9 cellular contexts compared by ENCODE assay signal in the genomic region with DNA sequence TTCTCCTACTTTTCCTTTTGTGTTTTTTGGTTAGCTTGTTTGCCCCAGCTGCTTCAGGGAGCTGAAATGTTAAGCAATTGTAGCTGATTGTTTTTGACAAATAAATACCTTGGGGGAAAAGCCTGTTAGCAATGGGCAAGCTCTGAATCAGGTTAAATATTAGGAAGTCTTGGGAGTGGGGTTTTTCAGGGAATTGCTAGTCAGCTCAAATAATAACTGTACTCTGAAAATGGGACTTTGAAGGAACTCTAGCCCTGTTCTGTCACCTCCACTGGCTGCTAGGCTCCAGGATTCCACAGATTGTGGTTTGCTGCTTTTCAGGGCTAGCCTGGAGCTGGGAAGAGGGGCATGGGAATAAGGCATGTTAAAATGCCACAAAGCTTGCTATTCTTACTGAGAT. TPM values are rescaled to one million over a fixed set of nuclear protein-coding genes. Genes with fewer than 3 reads are reported as not detected.
DNase-seq lines count a peak whose midpoint lies in the region; ATAC-seq and TF ChIP-seq lines count a peak whose summit lies in the region.
"Had no signal": no experiment of that assay in that cellular context is flagged by ENCODE, and none has a peak within 500 bp of the region (broad histone marks: within the 10 kb centered on the region; RNA-seq: fewer than 3 reads in every experiment).

No MANE protein-coding gene starts in this region.

- TSS peak; percentile 51 for BruUV-seq in HCT116 (replicated peaks; lab: Mats Ljungman, UMichigan)

- H4K20me1 ChIP-seq in HCT116 (ENCODE audit: insufficient read depth): no peaks in the 10 kb centered on the region; the same call in 1 of the 2 replicates

- H3K4me1 ChIP-seq in HCT116 (ENCODE audit: control insufficient read depth in 1 of 2, insufficient read depth in 2 of 2, low read length in 2 of 2) (peaks cover 29 to 37% of the 10 kb centered on the region in 2 experiments), lower lobe of right lung (peaks cover 22% of the 10 kb centered on the region)

- no peak for TF ChIP-seq RAD21 in HCT116 (IDR thresholded peaks at IDR 0.05; ENCODE audit: low read depth)

- RAD21 ChIA-PET in HCT116 (lab: Charles Lee; ENCODE audit: low non-redundant PET in 1 of 2, low total read pairs in 2 of 2, uncharacterized antibody in 2 of 2, unreplicated experiment in 2 of 2): no interaction called here

- peaks cover 97% of the 10 kb centered on the region for H3K79me2 ChIP-seq in HCT116 (ENCODE audit: insufficient read depth, low read length)

- H2AFZ ChIP-seq in HCT116 (ENCODE audit: low read depth, low read length, poor library complexity, severe bottlenecking): no peak overlapping the region

- ATAC-seq in HCT116 (peak; percentile 51), lower lobe of right lung (peak; percentile 34 to 49)

- no peaks in the 10 kb centered on the region for H3K9me3 ChIP-seq in HCT116 (ENCODE audit: control insufficient read depth in 1 of 2, insufficient read depth in 1 of 2, low read depth in 1 of 2, low read length in 2 of 2)
- no peaks in the 10 kb centered on the region for H3K9me3 ChIP-seq in lower lobe of right lung

- POLR2A ChIA-PET in AG04449 (lab: Yijun Ruan, JAX): interaction anchor here (0.9 kb wide), 1 partner anchor 14 kb away, joined by 4 read pairs; no protein-coding TSS in a partner anchor
- POLR2A ChIA-PET in HCT116 (lab: Charles Lee): interaction anchor here (0.7 to 1.0 kb wide), 2 partner anchors 14 to 87 kb away, joined by 3 to 4 read pairs; no protein-coding TSS in a partner anchor

- TF ChIP-seq CTCF in AG04449 (IDR thresholded peaks at IDR 0.05; ENCODE audit: insufficient read depth, low read length, missing control alignments) (no peak), HCT116 (IDR thresholded peaks at IDR 0.05 in 2 of 3, conservative IDR thresholded peaks at IDR 0.05 in 1 of 3; ENCODE audit: borderline replicate concordance in 1 of 3, insufficient read depth in 1 of 3, low read depth in 2 of 3, low read length in 2 of 3) (no peak), lower lobe of right lung (IDR thresholded peaks at IDR 0.05) (no peak), GM20000 (IDR thresholded peaks at IDR 0.05; ENCODE audit: extremely low read depth, missing control alignments) (no peak)

- peaks cover 58% of the 10 kb centered on the region for H3K4me1 Mint-ChIP-seq in activated naive CD8-positive, alpha-beta T cell treated with anti-CD3 and anti-CD28 coated beads for 36 hours

- H3K4me2 ChIP-seq in HCT116 (ENCODE audit: low read length): peak overlapping the region; percentile 83

- peak overlapping the region; percentile 27 for H3K4me3 Mint-ChIP-seq in activated naive CD8-positive, alpha-beta T cell treated with anti-CD3 and anti-CD28 coated beads for 36 hours

- H3K27me3 ChIP-seq in HCT116 (ENCODE audit: insufficient read depth, low read length): no peaks in the 10 kb centered on the region
- no peaks in the 10 kb centered on the region for H3K27me3 ChIP-seq in lower lobe of right lung (ENCODE audit: low read depth)

- H3K9me2 ChIP-seq in HCT116 (ENCODE audit: insufficient read depth): no peaks in the 10 kb centered on the region

- CTCF ChIA-PET in AG04449 (lab: Yijun Ruan, JAX) (interaction anchor here (0.8 to 2.6 kb wide), 4 partner anchors 8 to 1045 kb away, joined by 3 to 16 read pairs (median 4); partner anchors contain the start of gene COMTD1), HCT116 (lab: Charles Lee) (interaction anchor here (1.6 kb wide), 1 partner anchor 23 kb away, joined by 6 read pairs; no protein-coding TSS in a partner anchor)

- no peak for DNase-seq in AG04449 (ENCODE audit: low read depth, low spot score)
- no peak for DNase-seq in HCT116 (ENCODE audit: low read depth, low spot score)
- no peak for DNase-seq in activated naive CD8-positive, alpha-beta T cell treated with anti-CD3 and anti-CD28 coated beads for 36 hours
- no peak for DNase-seq in lower lobe of right lung
- no peak for DNase-seq in GM20000 (ENCODE audit: low spot score)
- DNase-seq in NCI-H510A (lab: John Stamatoyannopoulos, UW): no peak
- no peak for DNase-seq in COR-L47 (lab: John Stamatoyannopoulos, UW)
- no peak for DNase-seq in cerebellar cortex (ENCODE audit: low spot score)
- DNase-seq: caudate nucleus had no signal

- peak overlapping the region; percentile 91 for H3K27ac ChIP-seq in HCT116 (ENCODE audit: low read depth, low read length)
- peak overlapping the region; percentile 78 for H3K27ac ChIP-seq in lower lobe of right lung

- intact Hi-C loops in HCT116 (cut with micrococcal nuclease): no loop called here
- intact Hi-C loops in lower lobe of right lung (cut with DNase I): no loop called here

- no peak for TF ChIP-seq POLR2A in HCT116 (IDR thresholded peaks at IDR 0.05; ENCODE audit: borderline replicate concordance, extremely low read depth, insufficient read depth, insufficient read length)

- H3K27me3 Mint-ChIP-seq in activated naive CD8-positive, alpha-beta T cell treated with anti-CD3 and anti-CD28 coated beads for 36 hours: no peaks in the 10 kb centered on the region

- peaks cover 23% of the 10 kb centered on the region for H3K36me3 Mint-ChIP-seq in activated naive CD8-positive, alpha-beta T cell treated with anti-CD3 and anti-CD28 coated beads for 36 hours

- peak overlapping the region; percentile 35 for H3K4me3 ChIP-seq in AG04449 (ENCODE audit: low read depth, low read length)
- peak overlapping the region; percentile 1 to 52; a peak in 2 of 4 replicates for H3K4me3 ChIP-seq in HCT116 (replicated peaks in 1 of 2; ENCODE audit: low read depth in 1 of 2, low read length in 2 of 2)
- no peak overlapping the region for H3K4me3 ChIP-seq in lower lobe of right lung

- H3K9ac ChIP-seq in HCT116 (ENCODE audit: low read length): peak overlapping the region; percentile 57

- peak overlapping the region; percentile 62 for H3K27ac Mint-ChIP-seq in activated naive CD8-positive, alpha-beta T cell treated with anti-CD3 and anti-CD28 coated beads for 36 hours

- H3K9me3 Mint-ChIP-seq in activated naive CD8-positive, alpha-beta T cell treated with anti-CD3 and anti-CD28 coated beads for 36 hours: peaks cover 1% of the 10 kb centered on the region

- H3K36me3 ChIP-seq in HCT116 (ENCODE audit: control insufficient read depth in 1 of 2, insufficient read depth in 2 of 2, low read length in 2 of 2) (no peaks in the 10 kb centered on the region), lower lobe of right lung (no peaks in the 10 kb centered on the region)

TF ChIP-seq in HCT116, 20 proteins besides CTCF, POLR2A, EP300 and RAD21:
- no peak for TF ChIP-seq ZFX (IDR thresholded peaks at IDR 0.05)
- TF ChIP-seq, protein P1, sequence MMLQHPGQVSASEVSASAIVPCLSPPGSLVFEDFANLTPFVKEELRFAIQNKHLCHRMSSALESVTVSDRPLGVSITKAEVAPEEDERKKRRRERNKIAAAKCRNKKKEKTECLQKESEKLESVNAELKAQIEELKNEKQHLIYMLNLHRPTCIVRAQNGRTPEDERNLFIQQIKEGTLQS (IDR thresholded peaks at IDR 0.05): no peak
- no peak; the same call in 1 of the 2 replicates for TF ChIP-seq ELF1 (IDR thresholded peaks at IDR 0.05; ENCODE audit: borderline replicate concordance, low read depth)
- TF ChIP-seq EZH2 (IDR thresholded peaks at IDR 0.05): no peak
- TF ChIP-seq SRF (IDR thresholded peaks at IDR 0.05; ENCODE audit: low read depth): no peak
- TF ChIP-seq, protein P2, sequence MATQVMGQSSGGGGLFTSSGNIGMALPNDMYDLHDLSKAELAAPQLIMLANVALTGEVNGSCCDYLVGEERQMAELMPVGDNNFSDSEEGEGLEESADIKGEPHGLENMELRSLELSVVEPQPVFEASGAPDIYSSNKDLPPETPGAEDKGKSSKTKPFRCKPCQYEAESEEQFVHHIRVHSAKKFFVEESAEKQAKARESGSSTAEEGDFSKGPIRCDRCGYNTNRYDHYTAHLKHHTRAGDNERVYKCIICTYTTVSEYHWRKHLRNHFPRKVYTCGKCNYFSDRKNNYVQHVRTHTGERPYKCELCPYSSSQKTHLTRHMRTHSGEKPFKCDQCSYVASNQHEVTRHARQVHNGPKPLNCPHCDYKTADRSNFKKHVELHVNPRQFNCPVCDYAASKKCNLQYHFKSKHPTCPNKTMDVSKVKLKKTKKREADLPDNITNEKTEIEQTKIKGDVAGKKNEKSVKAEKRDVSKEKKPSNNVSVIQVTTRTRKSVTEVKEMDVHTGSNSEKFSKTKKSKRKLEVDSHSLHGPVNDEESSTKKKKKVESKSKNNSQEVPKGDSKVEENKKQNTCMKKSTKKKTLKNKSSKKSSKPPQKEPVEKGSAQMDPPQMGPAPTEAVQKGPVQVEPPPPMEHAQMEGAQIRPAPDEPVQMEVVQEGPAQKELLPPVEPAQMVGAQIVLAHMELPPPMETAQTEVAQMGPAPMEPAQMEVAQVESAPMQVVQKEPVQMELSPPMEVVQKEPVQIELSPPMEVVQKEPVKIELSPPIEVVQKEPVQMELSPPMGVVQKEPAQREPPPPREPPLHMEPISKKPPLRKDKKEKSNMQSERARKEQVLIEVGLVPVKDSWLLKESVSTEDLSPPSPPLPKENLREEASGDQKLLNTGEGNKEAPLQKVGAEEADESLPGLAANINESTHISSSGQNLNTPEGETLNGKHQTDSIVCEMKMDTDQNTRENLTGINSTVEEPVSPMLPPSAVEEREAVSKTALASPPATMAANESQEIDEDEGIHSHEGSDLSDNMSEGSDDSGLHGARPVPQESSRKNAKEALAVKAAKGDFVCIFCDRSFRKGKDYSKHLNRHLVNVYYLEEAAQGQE (IDR thresholded peaks at IDR 0.05; ENCODE audit: low read depth): no peak
- TF ChIP-seq FOSL1 (IDR thresholded peaks at IDR 0.05; ENCODE audit: low read depth): no peak
- no peak for TF ChIP-seq CBX3 (IDR thresholded peaks at IDR 0.05; ENCODE audit: low read depth)
- no peak for TF ChIP-seq YY1 (IDR thresholded peaks at IDR 0.05; ENCODE audit: extremely low read depth, insufficient replicate concordance, low read depth, low read length)
- no peak for TF ChIP-seq EGR1 (IDR thresholded peaks at IDR 0.05; ENCODE audit: low read depth)
- TF ChIP-seq CEBPB (IDR thresholded peaks at IDR 0.05; ENCODE audit: low read depth): no peak
- no peak for TF ChIP-seq TCF7L2 (IDR thresholded peaks at IDR 0.05; ENCODE audit: borderline replicate concordance, extremely low read depth, insufficient read depth, insufficient read length)

RNA-seq across cellular contexts. Expression of gene ADK, which starts 39.5 kb away (rescaled TPM):
- 55.0 TPM for total RNA-seq in HCT116 (2021; ENCODE audit: unreplicated experiment)
- polyA plus RNA-seq in HCT116 (2012): 25.4 and 36.5 TPM in 2 replicates
- total RNA-seq in activated naive CD8-positive, alpha-beta T cell treated with anti-CD3 and anti-CD28 coated beads for 36 hours: 10 to 100 TPM; 56.5 to 57.4 TPM
- 40.2 TPM for total RNA-seq in lower lobe of right lung

RNA-seq across cellular contexts. Expression of gene AP3M1, which starts 39.9 kb away (rescaled TPM):
- total RNA-seq in HCT116 (2021; ENCODE audit: unreplicated experiment) (34.4 TPM), lower lobe of right lung (33.7 TPM)
- polyA plus RNA-seq in HCT116 (2012): 12.7 and 17.3 TPM in 2 replicates
- total RNA-seq in activated naive CD8-positive, alpha-beta T cell treated with anti-CD3 and anti-CD28 coated beads for 36 hours: 10 to 100 TPM; 45.4 to 46.4 TPM
